In the genomic region with DNA sequence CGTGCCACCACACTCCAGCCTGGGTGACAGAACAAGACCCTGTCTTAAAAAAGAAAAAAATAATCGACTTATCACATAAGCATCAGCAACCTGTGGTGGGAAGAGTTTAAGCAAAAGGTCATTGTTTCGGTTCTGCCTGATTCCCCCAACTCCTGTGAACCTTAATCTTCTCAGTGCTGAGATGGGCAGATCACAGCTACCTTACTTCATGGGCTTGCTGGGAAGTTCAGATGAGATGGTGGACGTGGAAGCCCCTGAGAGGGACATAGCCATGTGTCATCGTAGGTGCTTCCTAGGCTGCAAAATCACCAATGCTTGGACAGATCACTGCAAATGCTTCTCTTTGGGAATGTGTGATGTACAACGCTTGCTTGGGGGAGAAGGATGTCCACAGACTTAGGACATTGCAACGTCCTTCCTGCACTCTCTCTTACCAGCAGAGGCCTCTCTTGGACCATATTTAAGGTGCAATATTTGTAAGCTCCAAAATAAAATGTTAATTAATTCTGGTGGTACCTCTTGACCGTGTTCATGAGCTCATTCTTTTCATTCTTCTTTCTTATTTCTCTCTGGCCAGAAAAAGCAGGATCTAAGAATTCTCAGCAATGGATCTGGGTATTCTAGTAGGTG, we compare ENCODE assay signal across 11 cellular contexts. TPM values are rescaled to one million over a fixed set of nuclear protein-coding genes. Genes with fewer than 3 reads are reported as not detected.
DNase-seq lines count a peak whose midpoint lies in the region; ATAC-seq and TF ChIP-seq lines count a peak whose summit lies in the region.
"Had no signal": no experiment of that assay in that cellular context is flagged by ENCODE, and none has a peak within 500 bp of the region (broad histone marks: within the 10 kb centered on the region; RNA-seq: fewer than 3 reads in every experiment).

No MANE protein-coding gene starts in this region.

- CTCF ChIA-PET in HEK293 (lab: Yijun Ruan, JAX): interaction anchor here (0.7 to 2.2 kb wide), 12 partner anchors 8 to 1267 kb away, joined by 3 to 6 read pairs (median 3); a partner anchor contains a TSS
- CTCF ChIA-PET in WTC11 (lab: Charles Lee): interaction anchor here (0.5 to 4.0 kb wide), 18 partner anchors 10 to 1267 kb away, joined by 3 to 28 read pairs (median 9); a partner anchor contains a TSS

- H3K4me1 ChIP-seq in HEK293 (ENCODE audit: control insufficient read depth, insufficient read depth, low read length): no peaks in the 10 kb centered on the region

- peaks cover 4% of the 10 kb centered on the region; the same call in 1 of the 2 replicates for H3K27me3 Mint-ChIP-seq in WTC11 (ENCODE audit: low read depth)

- H3K27ac Mint-ChIP-seq in WTC11: no peak overlapping the region

- H3K4me1 Mint-ChIP-seq in WTC11: peaks cover 5% of the 10 kb centered on the region; the same call in 1 of the 2 replicates

- peak; percentile 67 for TF ChIP-seq CTCF in AG10803 (conservative IDR thresholded peaks at IDR 0.05; ENCODE audit: low read length)
- no peak for TF ChIP-seq CTCF in HEK293 (tag by site-specific recombination; IDR thresholded peaks at IDR 0.05)
- TF ChIP-seq CTCF in WTC11 (IDR thresholded peaks at IDR 0.05): no peak

- no peaks in the 10 kb centered on the region for H3K36me3 ChIP-seq in HEK293 (ENCODE audit: control insufficient read depth in 2 of 2, insufficient read depth in 1 of 2, low read length in 2 of 2)

- no peak overlapping the region for H3K27ac ChIP-seq in HEK293 (ENCODE audit: extremely low read depth, low read depth, low read length)
- H3K27ac ChIP-seq: skin epidermis had no signal

- H3K9me3 Mint-ChIP-seq in WTC11: peaks cover 12% of the 10 kb centered on the region

- POLR2A ChIA-PET in HEK293 (lab: Yijun Ruan, JAX): no interaction called here
- POLR2A ChIA-PET in WTC11 (lab: Charles Lee): no interaction called here

- DNase-seq in AG10803 (ENCODE audit: low read depth) (peak; percentile 53), WTC11 (ENCODE audit: low spot score) (no peak), kidney tubule cell (ENCODE audit: low spot score) (peak; percentile 19), DMS153 treated with DMSO at 0.1 percent for 48 hours (lab: John Stamatoyannopoulos, UW; ENCODE audit: unreplicated experiment) (no peak), mesenteric fat pad (ENCODE audit: low spot score) (no peak), NCI-H524 (lab: John Stamatoyannopoulos, UW) (no peak), MV-4-11 (lab: John Stamatoyannopoulos, UW) (no peak)
- DNase-seq: NCI-H2081 treated with DMSO at 0.1 percent for 48 hours had no signal

- no peak overlapping the region for H3K4me3 Mint-ChIP-seq in WTC11

- H3K4me3 ChIP-seq in AG10803 (ENCODE audit: low read length) (no peak overlapping the region), HEK293 (ENCODE audit: low read depth, low read length) (no peak overlapping the region)
- H3K4me3 ChIP-seq: skin epidermis had no signal

- no peaks in the 10 kb centered on the region for H3K9me3 ChIP-seq in HEK293 (ENCODE audit: control insufficient read depth, insufficient read depth, low read depth, low read length)

- peak; percentile 47; the same call in 1 of the 2 replicates for ATAC-seq in WTC11
- ATAC-seq: activated CD4-positive, CD25-positive, alpha-beta regulatory T cell treated with anti-CD3 and anti-CD28 coated beads, Interleukin-2, amount 50 U/mL, for 24 hours had no signal

- H3K36me3 Mint-ChIP-seq in WTC11: peaks cover 11% of the 10 kb centered on the region

TF ChIP-seq in HEK293, 187 proteins besides CTCF, POLR2A, EP300 and RAD21:
- peak; percentile 67 for TF ChIP-seq ZNF654 (tag by site-specific recombination; IDR thresholded peaks at IDR 0.05; ENCODE audit: low read depth)
- TF ChIP-seq ZNF521 (tag by site-specific recombination; IDR thresholded peaks at IDR 0.05): no peak

TF ChIP-seq in WTC11, 78 proteins besides CTCF, POLR2A, EP300 and RAD21 (continues in another document):
- TF ChIP-seq ZNF423 (CRISPR knock-in tag; IDR thresholded peaks at IDR 0.05) (no peak), ZNF219 (CRISPR knock-in tag; IDR thresholded peaks at IDR 0.05; ENCODE audit: borderline replicate concordance) (no peak), EMX1 (CRISPR knock-in tag; IDR thresholded peaks at IDR 0.05) (no peak), SP1 (CRISPR knock-in tag; conservative IDR thresholded peaks at IDR 0.05) (no peak), NFATC4 (CRISPR knock-in tag; IDR thresholded peaks at IDR 0.05) (no peak)
- TF ChIP-seq, protein P1, sequence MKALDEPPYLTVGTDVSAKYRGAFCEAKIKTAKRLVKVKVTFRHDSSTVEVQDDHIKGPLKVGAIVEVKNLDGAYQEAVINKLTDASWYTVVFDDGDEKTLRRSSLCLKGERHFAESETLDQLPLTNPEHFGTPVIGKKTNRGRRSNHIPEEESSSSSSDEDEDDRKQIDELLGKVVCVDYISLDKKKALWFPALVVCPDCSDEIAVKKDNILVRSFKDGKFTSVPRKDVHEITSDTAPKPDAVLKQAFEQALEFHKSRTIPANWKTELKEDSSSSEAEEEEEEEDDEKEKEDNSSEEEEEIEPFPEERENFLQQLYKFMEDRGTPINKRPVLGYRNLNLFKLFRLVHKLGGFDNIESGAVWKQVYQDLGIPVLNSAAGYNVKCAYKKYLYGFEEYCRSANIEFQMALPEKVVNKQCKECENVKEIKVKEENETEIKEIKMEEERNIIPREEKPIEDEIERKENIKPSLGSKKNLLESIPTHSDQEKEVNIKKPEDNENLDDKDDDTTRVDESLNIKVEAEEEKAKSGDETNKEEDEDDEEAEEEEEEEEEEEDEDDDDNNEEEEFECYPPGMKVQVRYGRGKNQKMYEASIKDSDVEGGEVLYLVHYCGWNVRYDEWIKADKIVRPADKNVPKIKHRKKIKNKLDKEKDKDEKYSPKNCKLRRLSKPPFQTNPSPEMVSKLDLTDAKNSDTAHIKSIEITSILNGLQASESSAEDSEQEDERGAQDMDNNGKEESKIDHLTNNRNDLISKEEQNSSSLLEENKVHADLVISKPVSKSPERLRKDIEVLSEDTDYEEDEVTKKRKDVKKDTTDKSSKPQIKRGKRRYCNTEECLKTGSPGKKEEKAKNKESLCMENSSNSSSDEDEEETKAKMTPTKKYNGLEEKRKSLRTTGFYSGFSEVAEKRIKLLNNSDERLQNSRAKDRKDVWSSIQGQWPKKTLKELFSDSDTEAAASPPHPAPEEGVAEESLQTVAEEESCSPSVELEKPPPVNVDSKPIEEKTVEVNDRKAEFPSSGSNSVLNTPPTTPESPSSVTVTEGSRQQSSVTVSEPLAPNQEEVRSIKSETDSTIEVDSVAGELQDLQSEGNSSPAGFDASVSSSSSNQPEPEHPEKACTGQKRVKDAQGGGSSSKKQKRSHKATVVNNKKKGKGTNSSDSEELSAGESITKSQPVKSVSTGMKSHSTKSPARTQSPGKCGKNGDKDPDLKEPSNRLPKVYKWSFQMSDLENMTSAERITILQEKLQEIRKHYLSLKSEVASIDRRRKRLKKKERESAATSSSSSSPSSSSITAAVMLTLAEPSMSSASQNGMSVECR (CRISPR knock-in tag; IDR thresholded peaks at IDR 0.05; ENCODE audit: borderline replicate concordance): no peak
- TF ChIP-seq, protein P2, sequence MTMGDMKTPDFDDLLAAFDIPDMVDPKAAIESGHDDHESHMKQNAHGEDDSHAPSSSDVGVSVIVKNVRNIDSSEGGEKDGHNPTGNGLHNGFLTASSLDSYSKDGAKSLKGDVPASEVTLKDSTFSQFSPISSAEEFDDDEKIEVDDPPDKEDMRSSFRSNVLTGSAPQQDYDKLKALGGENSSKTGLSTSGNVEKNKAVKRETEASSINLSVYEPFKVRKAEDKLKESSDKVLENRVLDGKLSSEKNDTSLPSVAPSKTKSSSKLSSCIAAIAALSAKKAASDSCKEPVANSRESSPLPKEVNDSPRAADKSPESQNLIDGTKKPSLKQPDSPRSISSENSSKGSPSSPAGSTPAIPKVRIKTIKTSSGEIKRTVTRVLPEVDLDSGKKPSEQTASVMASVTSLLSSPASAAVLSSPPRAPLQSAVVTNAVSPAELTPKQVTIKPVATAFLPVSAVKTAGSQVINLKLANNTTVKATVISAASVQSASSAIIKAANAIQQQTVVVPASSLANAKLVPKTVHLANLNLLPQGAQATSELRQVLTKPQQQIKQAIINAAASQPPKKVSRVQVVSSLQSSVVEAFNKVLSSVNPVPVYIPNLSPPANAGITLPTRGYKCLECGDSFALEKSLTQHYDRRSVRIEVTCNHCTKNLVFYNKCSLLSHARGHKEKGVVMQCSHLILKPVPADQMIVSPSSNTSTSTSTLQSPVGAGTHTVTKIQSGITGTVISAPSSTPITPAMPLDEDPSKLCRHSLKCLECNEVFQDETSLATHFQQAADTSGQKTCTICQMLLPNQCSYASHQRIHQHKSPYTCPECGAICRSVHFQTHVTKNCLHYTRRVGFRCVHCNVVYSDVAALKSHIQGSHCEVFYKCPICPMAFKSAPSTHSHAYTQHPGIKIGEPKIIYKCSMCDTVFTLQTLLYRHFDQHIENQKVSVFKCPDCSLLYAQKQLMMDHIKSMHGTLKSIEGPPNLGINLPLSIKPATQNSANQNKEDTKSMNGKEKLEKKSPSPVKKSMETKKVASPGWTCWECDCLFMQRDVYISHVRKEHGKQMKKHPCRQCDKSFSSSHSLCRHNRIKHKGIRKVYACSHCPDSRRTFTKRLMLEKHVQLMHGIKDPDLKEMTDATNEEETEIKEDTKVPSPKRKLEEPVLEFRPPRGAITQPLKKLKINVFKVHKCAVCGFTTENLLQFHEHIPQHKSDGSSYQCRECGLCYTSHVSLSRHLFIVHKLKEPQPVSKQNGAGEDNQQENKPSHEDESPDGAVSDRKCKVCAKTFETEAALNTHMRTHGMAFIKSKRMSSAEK (CRISPR knock-in tag; IDR thresholded peaks at IDR 0.05; ENCODE audit: borderline replicate concordance): no peak
- TF ChIP-seq, protein P3, sequence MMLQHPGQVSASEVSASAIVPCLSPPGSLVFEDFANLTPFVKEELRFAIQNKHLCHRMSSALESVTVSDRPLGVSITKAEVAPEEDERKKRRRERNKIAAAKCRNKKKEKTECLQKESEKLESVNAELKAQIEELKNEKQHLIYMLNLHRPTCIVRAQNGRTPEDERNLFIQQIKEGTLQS (CRISPR knock-in tag; conservative IDR thresholded peaks at IDR 0.05): no peak
- TF ChIP-seq, protein P4, sequence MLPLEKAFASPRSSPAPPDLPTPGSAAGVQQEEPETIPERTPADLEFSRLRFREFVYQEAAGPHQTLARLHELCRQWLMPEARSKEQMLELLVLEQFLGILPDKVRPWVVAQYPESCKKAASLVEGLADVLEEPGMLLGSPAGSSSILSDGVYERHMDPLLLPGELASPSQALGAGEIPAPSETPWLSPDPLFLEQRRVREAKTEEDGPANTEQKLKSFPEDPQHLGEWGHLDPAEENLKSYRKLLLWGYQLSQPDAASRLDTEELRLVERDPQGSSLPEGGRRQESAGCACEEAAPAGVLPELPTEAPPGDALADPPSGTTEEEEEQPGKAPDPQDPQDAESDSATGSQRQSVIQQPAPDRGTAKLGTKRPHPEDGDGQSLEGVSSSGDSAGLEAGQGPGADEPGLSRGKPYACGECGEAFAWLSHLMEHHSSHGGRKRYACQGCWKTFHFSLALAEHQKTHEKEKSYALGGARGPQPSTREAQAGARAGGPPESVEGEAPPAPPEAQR (CRISPR knock-in tag; IDR thresholded peaks at IDR 0.05): no peak

RNA-seq across cellular contexts. Expression of a gene that starts 8.6 kb away (rescaled TPM):
- total RNA-seq in WTC11 (2021): not detected in 3 replicates
- not detected for total RNA-seq in mesenteric fat pad

RNA-seq across cellular contexts. Expression of a gene that starts 28.4 kb away (rescaled TPM):
- total RNA-seq in WTC11 (2021): 9.9 to 13.7 TPM (median 10.1 TPM) in 3 replicates
- 13.0 TPM for total RNA-seq in mesenteric fat pad

Comparison
In these comparisons a context has a peak if more than half of its experiments do, and no peak if none do; other contexts are left out.
1. DNase-seq: peak in AG10803 (single experiment) and kidney tubule cell (single experiment); none in WTC11 (single experiment), DMS153 treated with DMSO at 0.1 percent for 48 hours (single experiment), mesenteric fat pad (single experiment), NCI-H524 (0 of 2) and MV-4-11 (single experiment).